In genomic region chr4:121950212-121950679, GRCh38 we compare ENCODE assay signal across 8 cellular contexts. TPM values are rescaled to one million over a fixed set of nuclear protein-coding genes. Genes with fewer than 3 reads are reported as not detected.
DNase-seq lines count a peak whose midpoint lies in the region; ATAC-seq and TF ChIP-seq lines count a peak whose summit lies in the region.

No MANE protein-coding gene starts in this region.

- no peak for TF ChIP-seq EP300 in transverse colon (IDR thresholded peaks at IDR 0.05; ENCODE audit: low read depth)

- H3K4me3 Mint-ChIP-seq in CD14-positive monocyte, result peak overlapping the region; percentile 77 to 94

- DNase-seq in CD14-positive monocyte (ENCODE audit: low spot score), result no peak
- peak; percentile 59 for DNase-seq in GM19240 (ENCODE audit: insufficient read length, low spot score)
- peak; percentile 45 for DNase-seq in SK-N-DZ (ENCODE audit: low spot score)
- peak; percentile 86 for DNase-seq in activated naive CD4-positive, alpha-beta T cell treated with anti-CD3 and anti-CD28 coated beads, Interleukin-2, amount 50 U/mL, for 16 hours
- DNase-seq in heart right ventricle, result peak; percentile 75 to 85
- peak; percentile 52 for DNase-seq in pons (ENCODE audit: low spot score)
- DNase-seq in transverse colon, result peak; percentile 84

- no peak for TF ChIP-seq POLR2A in transverse colon (IDR thresholded peaks at IDR 0.05)

- intact Hi-C loops in CD14-positive monocyte (cut with micrococcal nuclease), result no loop called here
- intact Hi-C loops in heart right ventricle (cut with DNase I), result loop anchor here in 4 of 10 donors (5.0 to 10.0 kb wide), 3 partner anchors 202 to 275 kb away; partner anchors contain the start of gene BLTP1 (in 2 of the 4)
- intact Hi-C loops in transverse colon (cut with DNase I; ENCODE audit: low total_unique reads), result no loop called here

- peaks cover 19% of the 10 kb centered on the region for H3K4me1 Mint-ChIP-seq in CD14-positive monocyte

- ATAC-seq in HG03439 (IDR thresholded peaks at IDR 0.05; ENCODE audit: unreplicated experiment) (peak; percentile 91), heart right ventricle (peak; percentile 88 to 97 (median 93))

- peak overlapping the region in 1 of 10 donors; percentile 45 for H3K27ac ChIP-seq in heart right ventricle
- peak overlapping the region in 2 of 4 donors; percentile 3 to 34 for H3K27ac ChIP-seq in transverse colon

- in situ Hi-C loops in transverse colon (cut with MboI; ENCODE audit: low pct_ligation_motif_present in 1 of 4, low pct_unique_long_range_greater_than_20kb in 1 of 4, low sequenced_read_pairs in 3 of 4), result no loop called here

- H3K9me3 Mint-ChIP-seq in CD14-positive monocyte, result peaks cover 0 to 12% (median 6%) of the 10 kb centered on the region in 7 donors

- H3K36me3 Mint-ChIP-seq in CD14-positive monocyte, result peaks cover 0 to 4% of the 10 kb centered on the region in 2 donors

- peaks cover 57 to 85% (median 76%) of the 10 kb centered on the region in 3 donors for H3K27me3 Mint-ChIP-seq in CD14-positive monocyte (ENCODE audit: low read depth in 3 of 3)

- H3K27ac Mint-ChIP-seq in CD14-positive monocyte, result no peak overlapping the region

- H3K36me3 ChIP-seq in heart right ventricle (no peaks in the 10 kb centered on the region), transverse colon (no peaks in the 10 kb centered on the region)

- peaks cover 4 to 81% (median 61%) of the 10 kb centered on the region in 7 donors for H3K27me3 ChIP-seq in heart right ventricle
- H3K27me3 ChIP-seq in transverse colon, result peaks cover 61% of the 10 kb centered on the region

- H3K4me1 ChIP-seq in heart right ventricle, result peaks cover 0 to 23% (median 17%) of the 10 kb centered on the region in 9 donors
- H3K4me1 ChIP-seq in transverse colon, result peaks cover 0 to 24% (median 17%) of the 10 kb centered on the region in 4 donors

- peak; percentile 56 for TF ChIP-seq CTCF in CD14-positive monocyte (IDR thresholded peaks at IDR 0.05)
- TF ChIP-seq CTCF in heart right ventricle (IDR thresholded peaks at IDR 0.05), result peak; percentile 51 to 88 (median 77)
- peak; percentile 74 to 79 (median 79) for TF ChIP-seq CTCF in transverse colon (IDR thresholded peaks at IDR 0.05)

- peak overlapping the region; percentile 54 to 65 (median 62) for H3K4me3 ChIP-seq in heart right ventricle
- H3K4me3 ChIP-seq in transverse colon, result peak overlapping the region; percentile 45 to 74 (median 54)

- 2% methylated on average over 34 of the region's 34 CpGs for WGBS in heart right ventricle, 2 donors
- 0 to 2% methylated on average over 5 to 34 of the region's 34 CpGs for WGBS in transverse colon (ENCODE audit: low coverage in 1 of 2), 2 donors

- H3K9me3 ChIP-seq in heart right ventricle (no peaks in the 10 kb centered on the region), transverse colon (no peaks in the 10 kb centered on the region)

RNA-seq across cellular contexts. Expression of gene TRPC3, which starts 1.6 kb away (rescaled TPM):
- not detected for polyA plus RNA-seq in CD14-positive monocyte
- polyA plus RNA-seq in SK-N-DZ (2014; cell fraction: cytosol; rRNA removed), result 0.07 TPM in 1 of 2 replicates, not detected in the other
- polyA plus RNA-seq in SK-N-DZ (2014; cell fraction: nucleus; rRNA removed), result 0.03 and 0.09 TPM in 2 replicates
- under 1 TPM in 6 of 10 donors, not detected in 4; 0.13 to 0.28 (median 0.17) TPM for total RNA-seq in heart right ventricle
- under 1 TPM in 1 of 2 donors, not detected in 1; 0.17 TPM for polyA plus RNA-seq in heart right ventricle
- total RNA-seq in transverse colon, result 1 to 10 TPM in 3 of 4 donors, not detected in 1; 1.1 to 3.4 (median 1.7) TPM
